8 cellular contexts compared by ENCODE assay signal in genomic region chr17:8376302-8377067, GRCh38.
DNase-seq lines count a peak whose midpoint lies in the region; ATAC-seq, FAIRE-seq and TF ChIP-seq lines count a peak whose summit lies in the region.

Gene KRABD2, minus strand, starts transcription at chr17:8376704.

- peak; percentile 92 for ATAC-seq in GM21447 (IDR thresholded peaks at IDR 0.05; ENCODE audit: unreplicated experiment)
- ATAC-seq in activated T-helper 17 cell treated with anti-CD3 and anti-CD28 coated beads, Interleukin-2, amount 50 U/mL, for 72 hours (replicated peaks) = peak; percentile 100
- peak; percentile 98 to 99 for ATAC-seq in naive thymus-derived CD8-positive, alpha-beta T cell
- ATAC-seq in stimulated activated memory B cell treated with anti-CD40 and anti-IgM and Interleukin-4, amounts not matched to agents 10 μg/mL and 1 μg/mL and 100 μg/mL, for 72 hours = peak; percentile 99

- H3K4me3 Mint-ChIP-seq in activated T-helper 17 cell treated with anti-CD3 and anti-CD28 coated beads, Interleukin-2, amount 50 U/mL, for 72 hours = peak within 1 kb of the TSS; percentile 100
- H3K4me3 Mint-ChIP-seq in naive thymus-derived CD8-positive, alpha-beta T cell = peak within 1 kb of the TSS; percentile 64 to 96 (median 91)
- H3K4me3 Mint-ChIP-seq in stimulated activated memory B cell treated with anti-CD40 and anti-IgM and Interleukin-4, amounts not matched to agents 10 μg/mL and 1 μg/mL and 100 μg/mL, for 72 hours = peak within 1 kb of the TSS; percentile 86

- POLR2A ChIA-PET in naive thymus-derived CD8-positive, alpha-beta T cell (lab: Charles Lee) = interaction anchor here (0.6 to 2.1 kb wide), 4 partner anchors 9 to 154 kb away, joined by 3 to 10 read pairs (median 4); partner anchors contain the start of gene SLC25A35

- peak within 1 kb of the TSS; percentile 82 for H3K27ac Mint-ChIP-seq in activated T-helper 17 cell treated with anti-CD3 and anti-CD28 coated beads, Interleukin-2, amount 50 U/mL, for 72 hours
- H3K27ac Mint-ChIP-seq in naive thymus-derived CD8-positive, alpha-beta T cell = peak within 1 kb of the TSS; percentile 43 to 96 (median 92)
- peak within 1 kb of the TSS; percentile 71 for H3K27ac Mint-ChIP-seq in stimulated activated memory B cell treated with anti-CD40 and anti-IgM and Interleukin-4, amounts not matched to agents 10 μg/mL and 1 μg/mL and 100 μg/mL, for 72 hours

- H3K4me1 Mint-ChIP-seq in activated T-helper 17 cell treated with anti-CD3 and anti-CD28 coated beads, Interleukin-2, amount 50 U/mL, for 72 hours = peaks cover 27% of the 10 kb centered on the region
- H3K4me1 Mint-ChIP-seq in naive thymus-derived CD8-positive, alpha-beta T cell = peaks cover 15 to 62% (median 51%) of the 10 kb centered on the region in 4 donors
- peaks cover 60% of the 10 kb centered on the region for H3K4me1 Mint-ChIP-seq in stimulated activated memory B cell treated with anti-CD40 and anti-IgM and Interleukin-4, amounts not matched to agents 10 μg/mL and 1 μg/mL and 100 μg/mL, for 72 hours

- DNase-seq in Caki2 (ENCODE audit: low read depth) = peak; percentile 69
- DNase-seq in KG1 (lab: John Stamatoyannopoulos, UW) = peak; percentile 34
- peak; percentile 74 for DNase-seq in RCC 7860 (ENCODE audit: low spot score)
- DNase-seq in fibroblast of mammary gland (ENCODE audit: low read depth) = peak; percentile 81
- peak; percentile 85 to 94 (median 88) for DNase-seq in naive thymus-derived CD8-positive, alpha-beta T cell

- H3K27me3 Mint-ChIP-seq in activated T-helper 17 cell treated with anti-CD3 and anti-CD28 coated beads, Interleukin-2, amount 50 U/mL, for 72 hours = no peaks in the 10 kb centered on the region
- no peaks in the 10 kb centered on the region for H3K27me3 Mint-ChIP-seq in naive thymus-derived CD8-positive, alpha-beta T cell
- no peaks in the 10 kb centered on the region for H3K27me3 Mint-ChIP-seq in stimulated activated memory B cell treated with anti-CD40 and anti-IgM and Interleukin-4, amounts not matched to agents 10 μg/mL and 1 μg/mL and 100 μg/mL, for 72 hours

- in situ Hi-C loops in Caki2 (cut with HindIII; ENCODE audit: low pct_unique_long_range_greater_than_20kb, low sequenced_read_pairs) = no loop called here

- peak; percentile 44 for TF ChIP-seq CTCF in fibroblast of mammary gland (conservative IDR thresholded peaks at IDR 0.05; ENCODE audit: control insufficient read depth, insufficient read depth, low read depth, low read length)

- H3K4me3 ChIP-seq in fibroblast of mammary gland (ENCODE audit: control insufficient read depth, low read depth, low read length) = peak within 1 kb of the TSS; percentile 77

- H3K9me3 Mint-ChIP-seq in activated T-helper 17 cell treated with anti-CD3 and anti-CD28 coated beads, Interleukin-2, amount 50 U/mL, for 72 hours = no peaks in the 10 kb centered on the region
- H3K9me3 Mint-ChIP-seq in naive thymus-derived CD8-positive, alpha-beta T cell = no peaks in the 10 kb centered on the region
- no peaks in the 10 kb centered on the region for H3K9me3 Mint-ChIP-seq in stimulated activated memory B cell treated with anti-CD40 and anti-IgM and Interleukin-4, amounts not matched to agents 10 μg/mL and 1 μg/mL and 100 μg/mL, for 72 hours

- peaks cover 69% of the 10 kb centered on the region for H3K36me3 Mint-ChIP-seq in activated T-helper 17 cell treated with anti-CD3 and anti-CD28 coated beads, Interleukin-2, amount 50 U/mL, for 72 hours (ENCODE audit: low read depth)
- H3K36me3 Mint-ChIP-seq in naive thymus-derived CD8-positive, alpha-beta T cell = peaks cover 6 to 56% (median 16%) of the 10 kb centered on the region in 3 donors
- H3K36me3 Mint-ChIP-seq in stimulated activated memory B cell treated with anti-CD40 and anti-IgM and Interleukin-4, amounts not matched to agents 10 μg/mL and 1 μg/mL and 100 μg/mL, for 72 hours = peaks cover 66% of the 10 kb centered on the region

- FAIRE-seq in RCC 7860 (lab: Jason Lieb, UNC) = no peak

Comparison
In these comparisons a context has a peak if more than half of its experiments do, and no peak if none do; other contexts are left out.
1. Peak in every context shown above with its lines: DNase-seq, ATAC-seq and H3K4me3 ChIP-seq.
2. DNase-seq: peak in every context shown above with its lines; median percentile 88 in naive thymus-derived CD8-positive, alpha-beta T cell; 81 in fibroblast of mammary gland; 74 in RCC 7860; 69 in Caki2; 34 in KG1.